19 cellular contexts compared by ENCODE assay signal in genomic region chr7:107570298-107570697, GRCh38. TPM values are rescaled to one million over a fixed set of nuclear protein-coding genes. Genes with fewer than 3 reads are reported as not detected.
DNase-seq lines count a peak whose midpoint lies in the region; ATAC-seq, FAIRE-seq and TF ChIP-seq lines count a peak whose summit lies in the region.
"Had no signal": no experiment of that assay in that cellular context is flagged by ENCODE, and none has a peak within 500 bp of the region (broad histone marks: within the 10 kb centered on the region; RNA-seq: fewer than 3 reads in every experiment).

No MANE protein-coding gene starts in this region.

- H3K4me2 ChIP-seq in HepG2 (ENCODE audit: low read depth, low read length), result no peak overlapping the region
- H3K4me2 ChIP-seq in K562 (ENCODE audit: insufficient read depth, low read length), result no peak overlapping the region
- H3K4me2 ChIP-seq: BLaER1 treated with 17β-estradiol and CSF1 and Interleukin-3, amounts not matched to agents 10 nM and 100 nM had no signal

- no peak overlapping the region for H3K4me3 ChIP-seq in HepG2 (replicated peaks in 1 of 3; ENCODE audit: insufficient read depth in 1 of 3, low read depth in 2 of 3, low read length in 3 of 3)
- H3K4me3 ChIP-seq in right lobe of liver, result no peak overlapping the region
- H3K4me3 ChIP-seq in K562, result no peak overlapping the region
- no peak overlapping the region for H3K4me3 ChIP-seq in pancreas
- H3K4me3 ChIP-seq: BLaER1 treated with 17β-estradiol and CSF1 and Interleukin-3, amounts not matched to agents 10 nM and 100 nM had no signal

- TF ChIP-seq RAD21 in HepG2 (CRISPR knock-in tag; IDR thresholded peaks at IDR 0.05), result no peak
- TF ChIP-seq RAD21 in K562 (CRISPR knock-in tag; conservative IDR thresholded peaks at IDR 0.05 in 1 of 2, IDR thresholded peaks at IDR 0.05 in 1 of 2), result no peak

- H3K4me1 ChIP-seq in HepG2 (ENCODE audit: insufficient read depth, low read length) (peaks cover 8% of the 10 kb centered on the region), right lobe of liver (no peaks in the 10 kb centered on the region), K562 (replicated peaks in 1 of 2; ENCODE audit: control insufficient read depth in 2 of 2, insufficient read depth in 2 of 2, low read length in 2 of 2) (no peaks in the 10 kb centered on the region; a peak in 1 of 5 replicates), pancreas (peaks cover 0 to under 1% (median 0%) of the 10 kb centered on the region in 3 donors)
- H3K4me1 ChIP-seq: Caco-2 had no signal

- in situ Hi-C loops in HepG2 (cut with HindIII; ENCODE audit: extremely low pct_ligation_motif_present, low pct_unique_long_range_greater_than_20kb) (no loop called here), K562 (cut with MboI) (no loop called here)

- TF ChIP-seq EP300 in HepG2 (IDR thresholded peaks at IDR 0.05; ENCODE audit: low read depth in 2 of 2, low read length in 2 of 2), result no peak
- TF ChIP-seq EP300 in HepG2 (CRISPR knock-in tag; IDR thresholded peaks at IDR 0.05; ENCODE audit: borderline replicate concordance), result no peak
- no peak for TF ChIP-seq EP300 in K562 (IDR thresholded peaks at IDR 0.05; ENCODE audit: low read length)

- H3K9me3 ChIP-seq in HepG2 (ENCODE audit: low read length), result no peaks in the 10 kb centered on the region
- H3K9me3 ChIP-seq in right lobe of liver, result no peaks in the 10 kb centered on the region
- H3K9me3 ChIP-seq in K562 (replicated peaks; ENCODE audit: control insufficient read depth, insufficient read depth, low read depth, low read length), result no peaks in the 10 kb centered on the region
- no peaks in the 10 kb centered on the region for H3K9me3 ChIP-seq in pancreas
- H3K9me3 ChIP-seq: BLaER1 treated with 17β-estradiol and CSF1 and Interleukin-3, amounts not matched to agents 10 nM and 100 nM; Caco-2 had no signal

- H4K20me1 ChIP-seq in HepG2 (ENCODE audit: insufficient read depth, low read length) (no peaks in the 10 kb centered on the region), K562 (replicated peaks; ENCODE audit: control insufficient read depth, insufficient read depth, low read length) (no peaks in the 10 kb centered on the region)
- H4K20me1 ChIP-seq: BLaER1 treated with 17β-estradiol and CSF1 and Interleukin-3, amounts not matched to agents 10 nM and 100 nM had no signal

- intact Hi-C loops in HepG2 (cut with micrococcal nuclease; ENCODE audit: unreplicated experiment) (no loop called here), right lobe of liver (cut with DNase I) (no loop called here), K562 (cut with micrococcal nuclease) (no loop called here), pancreas (cut with DNase I) (no loop called here)

- H3K27ac ChIP-seq in HepG2 (ENCODE audit: extremely low read length, insufficient read depth, low read length), result no peak overlapping the region
- H3K27ac ChIP-seq in right lobe of liver, result no peak overlapping the region
- H3K27ac ChIP-seq in K562 (ENCODE audit: extremely low read depth, low read depth, low read length), result no peak overlapping the region
- no peak overlapping the region for H3K27ac ChIP-seq in pancreas
- H3K27ac ChIP-seq: BLaER1 treated with 17β-estradiol and CSF1 and Interleukin-3, amounts not matched to agents 10 nM and 100 nM; C4-2B had no signal

- H3K9me1 ChIP-seq in K562 (ENCODE audit: control insufficient read depth, insufficient read depth, low read length), result no peaks in the 10 kb centered on the region

- TF ChIP-seq CTCF in HepG2 (CRISPR knock-in tag; IDR thresholded peaks at IDR 0.05) (no peak), right lobe of liver (IDR thresholded peaks at IDR 0.05) (no peak), K562 (IDR thresholded peaks at IDR 0.05 in 2 of 3, conservative IDR thresholded peaks at IDR 0.05 in 1 of 3; ENCODE audit: insufficient read depth in 2 of 3, low read depth in 1 of 3, low read length in 3 of 3) (peak in 1 of 3 experiments; percentile 26; a peak in 1 of 6 replicates), pancreas (IDR thresholded peaks at IDR 0.05) (no peak)

- peak; percentile 46; the same call in 2 of the 3 replicates for ATAC-seq in HepG2
- ATAC-seq in right lobe of liver, result no peak
- ATAC-seq in K562, result peak; percentile 76
- no peak for ATAC-seq in pancreas
- ATAC-seq: CD8-positive, alpha-beta T cell had no signal

- H3K79me2 ChIP-seq in HepG2 (ENCODE audit: insufficient read depth, low read length), result no peaks in the 10 kb centered on the region
- peaks cover 4% of the 10 kb centered on the region; the same call in 1 of the 3 replicates for H3K79me2 ChIP-seq in K562 (ENCODE audit: control insufficient read depth, insufficient read depth, low read length)

- POLR2A ChIA-PET in HepG2 (lab: Yijun Ruan, JAX) (no interaction called here), K562 (lab: Yijun Ruan, JAX) (no interaction called here)

- FAIRE-seq in HepG2 (lab: Jason Lieb, UNC) (no peak), K562 (lab: Jason Lieb, UNC) (no peak), pancreas (lab: Jason Lieb, UNC) (no peak)
- FAIRE-seq: A204.1, D721Med, G401.6, GM12891, GM19239 had no signal

- H2AFZ ChIP-seq in HepG2 (ENCODE audit: low read length), result no peak overlapping the region
- no peak overlapping the region for H2AFZ ChIP-seq in K562 (ENCODE audit: low read depth, low read length)

- no peak for TF ChIP-seq POLR2A in HepG2 (IDR thresholded peaks at IDR 0.05; ENCODE audit: insufficient read depth in 1 of 2, low read depth in 2 of 2, low read length in 2 of 2)
- TF ChIP-seq POLR2A in right lobe of liver (IDR thresholded peaks at IDR 0.05), result no peak
- TF ChIP-seq POLR2A in K562 (conservative IDR thresholded peaks at IDR 0.05), result no peak

- H3K9ac ChIP-seq in HepG2 (ENCODE audit: insufficient read depth, low read depth, low read length) (no peak overlapping the region), K562 (ENCODE audit: insufficient read depth in 1 of 2, low read depth in 2 of 2, low read length in 2 of 2) (peak overlapping the region in 1 of 2 experiments; percentile 74; a peak in 1 of 4 replicates)
- H3K9ac ChIP-seq: BLaER1 treated with 17β-estradiol and CSF1 and Interleukin-3, amounts not matched to agents 10 nM and 100 nM had no signal

- H3K27me3 ChIP-seq in HepG2 (ENCODE audit: control insufficient read depth in 1 of 2, insufficient read depth in 2 of 2, low read length in 2 of 2), result no peaks in the 10 kb centered on the region
- H3K27me3 ChIP-seq in right lobe of liver, result no peaks in the 10 kb centered on the region
- H3K27me3 ChIP-seq in K562 (ENCODE audit: control insufficient read depth in 2 of 2, insufficient read depth in 2 of 2, low read length in 2 of 2), result no peaks in the 10 kb centered on the region
- no peaks in the 10 kb centered on the region for H3K27me3 ChIP-seq in pancreas
- H3K27me3 ChIP-seq: BLaER1 treated with 17β-estradiol and CSF1 and Interleukin-3, amounts not matched to agents 10 nM and 100 nM had no signal

- no peak for DNase-seq in HepG2 (ENCODE audit: low spot score)
- DNase-seq in right lobe of liver, result no peak
- DNase-seq in K562 (ENCODE audit: extremely low read depth in 1 of 4, low spot score in 3 of 4), result no peak
- no peak for DNase-seq in pancreas
- DNase-seq: 8988T; AML-193; Caco-2; Calu3; CD4-positive, alpha-beta T cell; CD8-positive, alpha-beta T cell; DMS79 treated with DMSO at 0.1 percent for 48 hours; GF-D8 had no signal

- BruUV-seq in HepG2 (replicated peaks; lab: Mats Ljungman, UMichigan) (no TSS peak), K562 (replicated peaks; lab: Mats Ljungman, UMichigan) (no TSS peak)

- peaks cover 2 to 24% of the 10 kb centered on the region in 2 experiments; a peak in 2 of 5 replicates for H3K36me3 ChIP-seq in HepG2 (replicated peaks in 1 of 2; ENCODE audit: control insufficient read depth in 1 of 2, insufficient read depth in 2 of 2, low read length in 2 of 2)
- peaks cover 0 to 14% (median 0%) of the 10 kb centered on the region in 4 donors for H3K36me3 ChIP-seq in right lobe of liver
- H3K36me3 ChIP-seq in K562 (ENCODE audit: control insufficient read depth, insufficient read depth, low read length), result peaks cover 72% of the 10 kb centered on the region
- no peaks in the 10 kb centered on the region for H3K36me3 ChIP-seq in pancreas

- CTCF ChIA-PET in HepG2 (lab: Yijun Ruan, JAX; ENCODE audit: low intra/inter-chr PET ratio, low total read pairs) (no interaction called here), K562 (lab: Yijun Ruan, JAX; ENCODE audit: low intra/inter-chr PET ratio) (no interaction called here)

- 100% methylated on average over 2 of the region's 2 CpGs for WGBS in HepG2 (ENCODE audit: low lambda C conversion rate)
- 100% methylated on average over 1 of the region's 2 CpGs for WGBS in right lobe of liver (ENCODE audit: insufficient coverage, low coverage, low lambda C conversion rate, missing lambda C conversion rate)
- WGBS in K562 (ENCODE audit: insufficient coverage, low coverage, missing lambda C conversion rate), result 80% methylated on average over 2 of the region's 2 CpGs
- 95 to 100% methylated on average over 2 of the region's 2 CpGs for WGBS in pancreas, 2 donors

RNA-seq across cellular contexts. Expression of gene DUS4L, which starts 6.5 kb away (rescaled TPM):
- total RNA-seq in HepG2 (2016; rRNA removed; fragmentation: Illumina TruSeq; extraction: Trizol) (9.8 and 10.6 TPM in 2 replicates), right lobe of liver (1 to 10 TPM; 2.3 to 6.1 (median 3.4) TPM), K562 (2014; rRNA removed) (24.9 and 26.7 TPM in 2 replicates), K562 (2014; rRNA removed; fragmentation: Illumina TruSeq; extraction: Trizol) (33.6 and 36.3 TPM in 2 replicates), K562 (2015; rRNA removed; fragmentation: Illumina TruSeq; extraction: Trizol) (25.6 and 28.9 TPM in 2 replicates), K562 (2021) (25.7 and 27.4 TPM in 2 replicates), pancreas (1 to 10 TPM; 2.1 to 3.5 (median 2.6) TPM)
- total RNA-seq in HepG2 (2016; cell fraction: cytosol; rRNA removed; fragmentation: Illumina TruSeq; extraction: Trizol; ENCODE audit: low read depth), result 4.9 and 6.6 TPM in 2 replicates
- 8.8 and 10.7 TPM in 2 replicates for total RNA-seq in HepG2 (2016; cell fraction: insoluble cytoplasmic fraction; rRNA removed; fragmentation: Illumina TruSeq; extraction: Trizol)
- 7.6 and 9.0 TPM in 2 replicates for total RNA-seq in HepG2 (2016; cell fraction: membrane; rRNA removed; fragmentation: Illumina TruSeq; extraction: Trizol)
- total RNA-seq in HepG2 (2016; cell fraction: nucleus; rRNA removed; fragmentation: Illumina TruSeq; extraction: Trizol), result 12.6 and 14.1 TPM in 2 replicates
- polyA plus RNA-seq in HepG2 (2011; rRNA removed) (3.9 and 5.6 TPM in 2 replicates), K562 (2011; rRNA removed) (20.2 and 29.4 TPM in 2 replicates), K562 (2014; fragmentation: Illumina TruSeq; extraction: Trizol) (23.9 and 28.6 TPM in 2 replicates), K562 (2014; fragmentation: Nextera tagmentation; extraction: Ambion mirVana) (10 to 100 TPM; 12.2 to 14.5 TPM), K562 (2014; rRNA removed) (31.4 and 33.1 TPM in 2 replicates), pancreas (1 to 10 TPM; 1.5 to 5.0 TPM)
- 2.0 and 2.7 TPM in 2 replicates for polyA plus RNA-seq in HepG2 (2011; cell fraction: cytosol; rRNA removed)
- polyA plus RNA-seq in HepG2 (2011; cell fraction: nucleus; rRNA removed), result 4.9 and 5.3 TPM in 2 replicates
- polyA plus RNA-seq in HepG2 (2012), result 5.9 and 8.4 TPM in 2 replicates
- polyA plus RNA-seq in HepG2 (2016; cell fraction: cytosol; fragmentation: Illumina TruSeq; extraction: Trizol; ENCODE audit: low read depth), result 2.7 and 3.6 TPM in 2 replicates
- polyA plus RNA-seq in HepG2 (2016; cell fraction: insoluble cytoplasmic fraction; fragmentation: Illumina TruSeq; extraction: Trizol; ENCODE audit: low read depth), result 10.6 and 11.7 TPM in 2 replicates
- 6.6 and 7.0 TPM in 2 replicates for polyA plus RNA-seq in HepG2 (2016; cell fraction: membrane; fragmentation: Illumina TruSeq; extraction: Trizol; ENCODE audit: low read depth)
- 11.8 and 16.4 TPM in 2 replicates for polyA plus RNA-seq in HepG2 (2016; cell fraction: nucleus; fragmentation: Illumina TruSeq; extraction: Trizol; ENCODE audit: insufficient read depth, low read depth)
- 3.5 and 8.4 TPM in 2 replicates for polyA minus RNA-seq in HepG2 (2011; rRNA and poly(A)+ RNA removed; ENCODE audit: low replicate concordance)
- 2.2 and 3.5 TPM in 2 replicates for polyA minus RNA-seq in HepG2 (2011; cell fraction: cytosol; rRNA and poly(A)+ RNA removed)
- 13.6 and 18.8 TPM in 2 replicates for polyA minus RNA-seq in HepG2 (2011; cell fraction: nucleus; rRNA and poly(A)+ RNA removed)
- total RNA-seq in K562 (2011; cell fraction: chromatin; rRNA removed; ENCODE audit: low replicate concordance), result 25.3 and 48.5 TPM in 2 replicates
- total RNA-seq in K562 (2011; cell fraction: nucleolus; rRNA removed), result 14.5 and 19.7 TPM in 2 replicates
- total RNA-seq in K562 (2011; cell fraction: nucleoplasm; rRNA removed), result 29.6 and 44.7 TPM in 2 replicates
- 6.2 and 10.9 TPM in 2 replicates for polyA plus RNA-seq in K562 (2011; cell fraction: cytosol; rRNA removed)
- polyA plus RNA-seq in K562 (2011; cell fraction: nucleus; rRNA removed), result 17.7 and 18.7 TPM in 2 replicates
- polyA plus RNA-seq in K562 (2012), result 19.9 and 24.0 TPM in 2 replicates
- polyA minus RNA-seq in K562 (2011; rRNA and poly(A)+ RNA removed), result 23.2 and 30.6 TPM in 2 replicates
- polyA minus RNA-seq in K562 (2011; cell fraction: cytosol; rRNA and poly(A)+ RNA removed), result 7.9 and 10.7 TPM in 2 replicates
- 20.6 and 25.8 TPM in 2 replicates for polyA minus RNA-seq in K562 (2011; cell fraction: nucleus; rRNA and poly(A)+ RNA removed)

RNA-seq across cellular contexts. Expression of gene COG5, which starts 6.6 kb away (rescaled TPM):
- 31.3 and 50.0 TPM in 2 replicates for total RNA-seq in HepG2 (2016; rRNA removed; fragmentation: Illumina TruSeq; extraction: Trizol)
- 6.1 and 6.8 TPM in 2 replicates for total RNA-seq in HepG2 (2016; cell fraction: cytosol; rRNA removed; fragmentation: Illumina TruSeq; extraction: Trizol; ENCODE audit: low read depth)
- 31.5 and 51.4 TPM in 2 replicates for total RNA-seq in HepG2 (2016; cell fraction: insoluble cytoplasmic fraction; rRNA removed; fragmentation: Illumina TruSeq; extraction: Trizol)
- total RNA-seq in HepG2 (2016; cell fraction: membrane; rRNA removed; fragmentation: Illumina TruSeq; extraction: Trizol), result 7.1 and 7.8 TPM in 2 replicates
- 69.2 and 71.8 TPM in 2 replicates for total RNA-seq in HepG2 (2016; cell fraction: nucleus; rRNA removed; fragmentation: Illumina TruSeq; extraction: Trizol)
- 16.0 and 20.4 TPM in 2 replicates for polyA plus RNA-seq in HepG2 (2011; rRNA removed)
- 10.2 and 16.7 TPM in 2 replicates for polyA plus RNA-seq in HepG2 (2011; cell fraction: cytosol; rRNA removed)
- polyA plus RNA-seq in HepG2 (2011; cell fraction: nucleus; rRNA removed), result 16.2 and 20.5 TPM in 2 replicates
- polyA plus RNA-seq in HepG2 (2012), result 15.0 and 17.6 TPM in 2 replicates
- 0.83 and 0.87 TPM in 2 replicates for polyA plus RNA-seq in HepG2 (2016; cell fraction: cytosol; fragmentation: Illumina TruSeq; extraction: Trizol; ENCODE audit: low read depth)
- polyA plus RNA-seq in HepG2 (2016; cell fraction: insoluble cytoplasmic fraction; fragmentation: Illumina TruSeq; extraction: Trizol; ENCODE audit: low read depth), result 26.2 and 32.7 TPM in 2 replicates
- 2.2 and 2.3 TPM in 2 replicates for polyA plus RNA-seq in HepG2 (2016; cell fraction: membrane; fragmentation: Illumina TruSeq; extraction: Trizol; ENCODE audit: low read depth)
- 16.4 and 19.9 TPM in 2 replicates for polyA plus RNA-seq in HepG2 (2016; cell fraction: nucleus; fragmentation: Illumina TruSeq; extraction: Trizol; ENCODE audit: insufficient read depth, low read depth)
- 15.6 and 20.7 TPM in 2 replicates for polyA minus RNA-seq in HepG2 (2011; rRNA and poly(A)+ RNA removed; ENCODE audit: low replicate concordance)
- polyA minus RNA-seq in HepG2 (2011; cell fraction: cytosol; rRNA and poly(A)+ RNA removed), result 18.6 and 26.5 TPM in 2 replicates
- 95.6 and 135 TPM in 2 replicates for polyA minus RNA-seq in HepG2 (2011; cell fraction: nucleus; rRNA and poly(A)+ RNA removed)
- total RNA-seq in right lobe of liver, result 10 to 100 TPM; 13.9 to 21.3 (median 15.5) TPM
- total RNA-seq in K562 (2011; cell fraction: chromatin; rRNA removed; ENCODE audit: low replicate concordance), result 168 and 479 TPM in 2 replicates
- total RNA-seq in K562 (2011; cell fraction: nucleolus; rRNA removed), result 44.5 and 53.0 TPM in 2 replicates
- total RNA-seq in K562 (2011; cell fraction: nucleoplasm; rRNA removed), result 102 and 103 TPM in 2 replicates
- 57.1 and 75.1 TPM in 2 replicates for total RNA-seq in K562 (2014; rRNA removed)
- total RNA-seq in K562 (2014; rRNA removed; fragmentation: Illumina TruSeq; extraction: Trizol), result 56.4 and 70.4 TPM in 2 replicates
- total RNA-seq in K562 (2015; rRNA removed; fragmentation: Illumina TruSeq; extraction: Trizol), result 57.6 and 65.5 TPM in 2 replicates
- 57.0 and 58.0 TPM in 2 replicates for total RNA-seq in K562 (2021)
- 45.1 and 63.6 TPM in 2 replicates for polyA plus RNA-seq in K562 (2011; rRNA removed)
- polyA plus RNA-seq in K562 (2011; cell fraction: cytosol; rRNA removed), result 17.2 and 28.4 TPM in 2 replicates
- polyA plus RNA-seq in K562 (2011; cell fraction: nucleus; rRNA removed), result 34.3 and 49.8 TPM in 2 replicates
- 29.9 and 34.0 TPM in 2 replicates for polyA plus RNA-seq in K562 (2012)
- 31.0 and 42.5 TPM in 2 replicates for polyA plus RNA-seq in K562 (2014; fragmentation: Illumina TruSeq; extraction: Trizol)
- polyA plus RNA-seq in K562 (2014; fragmentation: Nextera tagmentation; extraction: Ambion mirVana), result 10 to 100 TPM; 15.3 to 25.9 TPM
- 40.5 and 52.6 TPM in 2 replicates for polyA plus RNA-seq in K562 (2014; rRNA removed)
- 216 and 243 TPM in 2 replicates for polyA minus RNA-seq in K562 (2011; rRNA and poly(A)+ RNA removed)
- polyA minus RNA-seq in K562 (2011; cell fraction: cytosol; rRNA and poly(A)+ RNA removed), result 26.6 and 47.7 TPM in 2 replicates
- 128 and 167 TPM in 2 replicates for polyA minus RNA-seq in K562 (2011; cell fraction: nucleus; rRNA and poly(A)+ RNA removed)
- total RNA-seq in pancreas, result 10 to 100 TPM; 25.2 to 34.7 (median 26.8) TPM
- 1 to 10 TPM; 4.1 to 6.6 TPM for polyA plus RNA-seq in pancreas

RNA-seq across cellular contexts. Expression of gene BCAP29, which starts 9.7 kb away (rescaled TPM):
- total RNA-seq in HepG2 (2016; rRNA removed; fragmentation: Illumina TruSeq; extraction: Trizol) (27.8 and 35.6 TPM in 2 replicates), right lobe of liver (10 to 100 TPM; 26.2 to 59.5 (median 31.0) TPM), K562 (2014; rRNA removed) (57.5 and 64.5 TPM in 2 replicates), K562 (2014; rRNA removed; fragmentation: Illumina TruSeq; extraction: Trizol) (113 and 136 TPM in 2 replicates), K562 (2015; rRNA removed; fragmentation: Illumina TruSeq; extraction: Trizol) (127 and 129 TPM in 2 replicates), K562 (2021) (78.7 and 89.6 TPM in 2 replicates), pancreas (10 to 100 TPM; 15.3 to 27.6 (median 20.3) TPM)
- total RNA-seq in HepG2 (2016; cell fraction: cytosol; rRNA removed; fragmentation: Illumina TruSeq; extraction: Trizol; ENCODE audit: low read depth), result 9.7 and 10.3 TPM in 2 replicates
- 24.9 and 34.5 TPM in 2 replicates for total RNA-seq in HepG2 (2016; cell fraction: insoluble cytoplasmic fraction; rRNA removed; fragmentation: Illumina TruSeq; extraction: Trizol)
- total RNA-seq in HepG2 (2016; cell fraction: membrane; rRNA removed; fragmentation: Illumina TruSeq; extraction: Trizol), result 15.3 and 18.6 TPM in 2 replicates
- total RNA-seq in HepG2 (2016; cell fraction: nucleus; rRNA removed; fragmentation: Illumina TruSeq; extraction: Trizol), result 34.2 and 42.0 TPM in 2 replicates
- polyA plus RNA-seq in HepG2 (2011; rRNA removed) (11.1 and 15.3 TPM in 2 replicates), K562 (2011; rRNA removed) (47.0 and 91.8 TPM in 2 replicates), K562 (2014; fragmentation: Illumina TruSeq; extraction: Trizol) (122 and 137 TPM in 2 replicates), K562 (2014; fragmentation: Nextera tagmentation; extraction: Ambion mirVana) (10 to 100 TPM; 63.4 to 64.4 TPM), K562 (2014; rRNA removed) (77.0 and 79.7 TPM in 2 replicates), pancreas (10 to 100 TPM; 15.2 to 18.9 TPM)
- polyA plus RNA-seq in HepG2 (2011; cell fraction: cytosol; rRNA removed), result 6.6 and 15.3 TPM in 2 replicates
- polyA plus RNA-seq in HepG2 (2011; cell fraction: nucleus; rRNA removed), result 5.5 and 6.6 TPM in 2 replicates
- 18.6 and 33.9 TPM in 2 replicates for polyA plus RNA-seq in HepG2 (2012)
- polyA plus RNA-seq in HepG2 (2016; cell fraction: cytosol; fragmentation: Illumina TruSeq; extraction: Trizol; ENCODE audit: low read depth), result 12.8 and 13.2 TPM in 2 replicates
- polyA plus RNA-seq in HepG2 (2016; cell fraction: insoluble cytoplasmic fraction; fragmentation: Illumina TruSeq; extraction: Trizol; ENCODE audit: low read depth), result 21.5 and 21.6 TPM in 2 replicates
- 12.1 and 13.0 TPM in 2 replicates for polyA plus RNA-seq in HepG2 (2016; cell fraction: membrane; fragmentation: Illumina TruSeq; extraction: Trizol; ENCODE audit: low read depth)
- 41.8 and 43.2 TPM in 2 replicates for polyA plus RNA-seq in HepG2 (2016; cell fraction: nucleus; fragmentation: Illumina TruSeq; extraction: Trizol; ENCODE audit: insufficient read depth, low read depth)
- 6.7 and 10.7 TPM in 2 replicates for polyA minus RNA-seq in HepG2 (2011; rRNA and poly(A)+ RNA removed; ENCODE audit: low replicate concordance)
- polyA minus RNA-seq in HepG2 (2011; cell fraction: cytosol; rRNA and poly(A)+ RNA removed), result 9.6 and 10.0 TPM in 2 replicates
- polyA minus RNA-seq in HepG2 (2011; cell fraction: nucleus; rRNA and poly(A)+ RNA removed), result 27.8 and 31.9 TPM in 2 replicates
- 51.4 and 124 TPM in 2 replicates for total RNA-seq in K562 (2011; cell fraction: chromatin; rRNA removed; ENCODE audit: low replicate concordance)
- total RNA-seq in K562 (2011; cell fraction: nucleolus; rRNA removed), result 40.4 and 42.2 TPM in 2 replicates
- 91.8 and 107 TPM in 2 replicates for total RNA-seq in K562 (2011; cell fraction: nucleoplasm; rRNA removed)
- polyA plus RNA-seq in K562 (2011; cell fraction: cytosol; rRNA removed), result 15.0 and 31.1 TPM in 2 replicates
- polyA plus RNA-seq in K562 (2011; cell fraction: nucleus; rRNA removed), result 26.8 and 31.0 TPM in 2 replicates
- 79.2 and 87.0 TPM in 2 replicates for polyA plus RNA-seq in K562 (2012)
- polyA minus RNA-seq in K562 (2011; rRNA and poly(A)+ RNA removed), result 68.8 and 75.1 TPM in 2 replicates
- polyA minus RNA-seq in K562 (2011; cell fraction: cytosol; rRNA and poly(A)+ RNA removed), result 16.3 and 35.2 TPM in 2 replicates
- polyA minus RNA-seq in K562 (2011; cell fraction: nucleus; rRNA and poly(A)+ RNA removed), result 50.6 and 69.1 TPM in 2 replicates

Comparison
In these comparisons a context has a peak if more than half of its experiments do, and no peak if none do; other contexts are left out.
1. ATAC-seq: peak in HepG2 (single experiment) and K562 (single experiment); none in right lobe of liver (0 of 4) and pancreas (0 of 4).